7 cellular contexts compared by ENCODE assay signal in the genomic region with DNA sequence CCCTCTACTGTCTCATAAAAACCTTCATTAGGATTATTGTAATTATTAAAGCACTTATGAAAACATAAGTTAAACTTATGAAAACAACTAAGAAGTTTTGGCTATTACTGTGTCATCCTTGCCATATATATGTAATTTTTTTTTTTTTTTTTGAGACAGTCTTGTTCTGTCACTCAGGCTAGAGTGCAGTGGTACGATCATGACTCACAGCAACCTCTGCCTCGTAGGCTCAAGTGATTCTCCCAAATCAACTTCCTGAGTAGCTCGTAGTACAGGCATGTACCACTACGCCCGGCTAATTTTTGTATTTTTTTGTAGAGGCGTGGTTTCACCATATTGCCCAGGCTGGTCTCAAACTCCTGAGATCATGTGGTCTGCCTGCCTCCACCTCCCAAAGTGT. TPM values are rescaled to one million over a fixed set of nuclear protein-coding genes. Genes with fewer than 3 reads are reported as not detected.
DNase-seq lines count a peak whose midpoint lies in the region; FAIRE-seq and TF ChIP-seq lines count a peak whose summit lies in the region.
"Not testable (repeated sequence)": the region's sequence is repeated elsewhere in the genome, so short reads cannot be mapped to it uniquely, and the experiment has no call there.

No MANE protein-coding gene starts in this region.

- H3K9ac ChIP-seq in astrocyte (ENCODE audit: low read length): not testable (repeated sequence)

- not testable (repeated sequence) for H3K9me3 Mint-ChIP-seq in astrocyte (ENCODE audit: unreplicated experiment)

- H3K4me2 ChIP-seq in astrocyte (ENCODE audit: low read length): not testable (repeated sequence)

- H3K4me1 ChIP-seq in astrocyte (ENCODE audit: insufficient read depth, low read length): not testable (repeated sequence)

- H4K20me1 ChIP-seq in astrocyte (ENCODE audit: insufficient read depth, low read length): not testable (repeated sequence)

- not testable (repeated sequence) for H3K27me3 Mint-ChIP-seq in astrocyte (ENCODE audit: low read depth, unreplicated experiment)

- not testable (repeated sequence) for H2AFZ ChIP-seq in astrocyte (ENCODE audit: low read depth, low read length)

- H3K36me3 Mint-ChIP-seq in astrocyte (ENCODE audit: low read depth, unreplicated experiment): not testable (repeated sequence)

- H3K27ac Mint-ChIP-seq in astrocyte (ENCODE audit: unreplicated experiment): not testable (repeated sequence)

- TF ChIP-seq CTCF in astrocyte (IDR thresholded peaks at IDR 0.05; ENCODE audit: insufficient read depth, low read depth, low read length); foreskin fibroblast (IDR thresholded peaks at IDR 0.05; ENCODE audit: low read depth, low read length): not testable (repeated sequence)

- H3K79me2 ChIP-seq in astrocyte (ENCODE audit: insufficient read depth, low read length): peaks cover 12% of the 10 kb centered on the region

- not testable (repeated sequence) for FAIRE-seq in astrocyte (lab: Jason Lieb, UNC)

- H3K4me3 Mint-ChIP-seq in astrocyte (ENCODE audit: unreplicated experiment): not testable (repeated sequence)

- not testable (repeated sequence) for H3K36me3 ChIP-seq in astrocyte (ENCODE audit: insufficient read depth, low read length)

- DNase-seq in GDM1 (lab: John Stamatoyannopoulos, UW) (peak; percentile 5), Kasumi-1 (lab: John Stamatoyannopoulos, UW) (peak; percentile 47 to 66), RPMI7951 (ENCODE audit: low read depth) (peak; percentile 2), astrocyte (ENCODE audit: low read depth) (peak; percentile 45), dermis blood vessel endothelial cell (peak; percentile 3), foreskin fibroblast (peak; percentile 26 to 56), non-pigmented ciliary epithelial cell (ENCODE audit: low read depth) (peak; percentile 20)

- not testable (repeated sequence) for H3K4me1 Mint-ChIP-seq in astrocyte (ENCODE audit: low read depth, unreplicated experiment)

- not testable (repeated sequence) for H3K4me3 ChIP-seq in astrocyte (ENCODE audit: insufficient read depth, low read depth, low read length); foreskin fibroblast (ENCODE audit: low read depth in 1 of 2, low read length in 2 of 2)

- H3K27ac ChIP-seq in astrocyte (ENCODE audit: low read depth, low read length): not testable (repeated sequence)

- not testable (repeated sequence) for H3K27me3 ChIP-seq in astrocyte (ENCODE audit: insufficient read depth, low read length)

- H3K9me3 ChIP-seq in astrocyte (ENCODE audit: insufficient read depth, low read depth, low read length): not testable (repeated sequence)

RNA-seq across cellular contexts. Expression of a gene that starts 46.7 kb away (rescaled TPM):
- 20.3 and 22.8 TPM in 2 replicates for total RNA-seq in RPMI7951 (2014; rRNA removed; shearing (Covaris generic))
- total RNA-seq in astrocyte (53.0 and 54.2 TPM in 2 replicates), dermis blood vessel endothelial cell (54.3 and 74.3 TPM in 2 replicates)

Comparison
In these comparisons a context has a peak if more than half of its experiments do, and no peak if none do; other contexts are left out.
1. DNase-seq: peak in every context shown above with its lines; median percentile 56 in Kasumi-1; 45 in astrocyte; 41 in foreskin fibroblast; 20 in non-pigmented ciliary epithelial cell; 5 in GDM1; 3 in dermis blood vessel endothelial cell; 2 in RPMI7951.